10 cellular contexts compared by ENCODE assay signal in genomic region chr7:2759736-2760097, GRCh38.
A peak's percentile ranks its signal among the peaks of the same experiment; 100 is the strongest.
DNase-seq lines count a peak whose midpoint lies in the region; TF ChIP-seq lines count a peak whose summit lies in the region.
"Had no signal": no experiment of that assay in that cellular context is flagged by ENCODE, and none has a peak within 500 bp of the region (broad histone marks: within the 10 kb centered on the region; RNA-seq: fewer than 3 reads in every experiment).

No MANE protein-coding gene starts in this region.

- no peak for TF ChIP-seq CTCF in endodermal cell (conservative IDR thresholded peaks at IDR 0.05)

- peak overlapping the region; percentile 12 for H2BK12ac ChIP-seq in trophoblast cell (ENCODE audit: low read length)

- H3K79me2 ChIP-seq in trophoblast cell (ENCODE audit: control insufficient read depth, insufficient read depth, low read length, poor library complexity) = peaks cover 27% of the 10 kb centered on the region

- H3K23ac ChIP-seq in trophoblast cell (ENCODE audit: low read length) = no peak overlapping the region

- no peaks in the 10 kb centered on the region for H3K27me3 Mint-ChIP-seq in endodermal cell (ENCODE audit: insufficient read depth)

- no peak overlapping the region for H3K4me2 ChIP-seq in trophoblast cell (ENCODE audit: low read length)

- no peak overlapping the region for H3K4me3 Mint-ChIP-seq in endodermal cell

- H3K9me3 ChIP-seq in endodermal cell (ENCODE audit: control insufficient read depth, low read length) (no peaks in the 10 kb centered on the region), trophoblast cell (ENCODE audit: insufficient read depth, low read depth, low read length) (no peaks in the 10 kb centered on the region)

- DNase-seq in COLO668 (lab: John Stamatoyannopoulos, UW; ENCODE audit: unreplicated experiment) = peak; percentile 87
- peak; percentile 43 for DNase-seq in NCI-H2107 treated with DMSO at 0.1 percent for 48 hours (lab: John Stamatoyannopoulos, UW; ENCODE audit: unreplicated experiment)
- DNase-seq in endodermal cell = no peak
- DNase-seq in trophoblast cell = no peak
- no peak for DNase-seq in DMS79 (lab: John Stamatoyannopoulos, UW)
- DNase-seq in T1000 (lab: John Stamatoyannopoulos, UW) = no peak
- no peak for DNase-seq in glomerular visceral epithelial cell (ENCODE audit: extremely low spot score)
- no peak for DNase-seq in HT-29 (ENCODE audit: low spot score)
- DNase-seq: activated CD4-positive, CD25-positive, alpha-beta regulatory T cell; MM.1S had no signal

- H3K4me1 ChIP-seq in endodermal cell (ENCODE audit: control insufficient read depth, insufficient read depth, low read length) (no peaks in the 10 kb centered on the region), trophoblast cell (ENCODE audit: control insufficient read depth in 1 of 2, insufficient read depth in 2 of 2, low read length in 2 of 2) (peaks cover 55 to 62% of the 10 kb centered on the region in 2 experiments)

- peak overlapping the region; percentile 29 for H3K14ac ChIP-seq in trophoblast cell (ENCODE audit: low read length)

- no peak overlapping the region for H4K12ac ChIP-seq in trophoblast cell (ENCODE audit: low read depth, low read length)

- H2AFZ ChIP-seq in trophoblast cell (ENCODE audit: insufficient read depth, low read length, poor library complexity) = no peak overlapping the region

- H3K4me3 ChIP-seq in endodermal cell (ENCODE audit: low read length) (no peak overlapping the region), trophoblast cell (ENCODE audit: low read depth, low read length) (no peak overlapping the region)

- peaks cover 44% of the 10 kb centered on the region for H3K36me3 Mint-ChIP-seq in endodermal cell (ENCODE audit: low read depth)

- H3K4me1 Mint-ChIP-seq in endodermal cell = peaks cover 14% of the 10 kb centered on the region

- peaks cover 60% of the 10 kb centered on the region for H3K79me1 ChIP-seq in trophoblast cell (ENCODE audit: low read length)

- peak overlapping the region; percentile 50 for H3K4ac ChIP-seq in trophoblast cell (ENCODE audit: low read depth, low read length)

- H3K27me3 ChIP-seq in endodermal cell (ENCODE audit: control insufficient read depth, insufficient read depth, low read length, poor library complexity, severe bottlenecking) (no peaks in the 10 kb centered on the region), trophoblast cell (ENCODE audit: insufficient read depth, low read length) (no peaks in the 10 kb centered on the region)

- peak overlapping the region; percentile 7 for H2BK5ac ChIP-seq in trophoblast cell (ENCODE audit: low read depth, low read length, poor library complexity)

- 88 to 94% methylated on average over 7 to 8 of the region's 8 CpGs for WGBS in endodermal cell (ENCODE audit: insufficient coverage in 1 of 2, insufficient read length in 1 of 2), 2 experiments
- no CpG with 5 or more reads among the region's 8 CpGs for WGBS in trophoblast cell (ENCODE audit: extremely low coverage, insufficient coverage, insufficient read length)

- peak overlapping the region; percentile 87 for H4K91ac ChIP-seq in trophoblast cell (ENCODE audit: low read depth, low read length)

- H4K8ac ChIP-seq in trophoblast cell (ENCODE audit: low read depth, low read length) = peak overlapping the region; percentile 3

- no peak overlapping the region for H3K27ac Mint-ChIP-seq in endodermal cell

- no peak overlapping the region for H3K9ac ChIP-seq in endodermal cell (ENCODE audit: extremely low read depth, low read length, poor library complexity, severe bottlenecking)
- no peak overlapping the region for H3K9ac ChIP-seq in trophoblast cell (ENCODE audit: low read length)

- peak overlapping the region; percentile 67 for H2AK5ac ChIP-seq in trophoblast cell (ENCODE audit: low read length)

- H3K18ac ChIP-seq in trophoblast cell (ENCODE audit: low read length) = peak overlapping the region; percentile 53

- H3K9me3 Mint-ChIP-seq in endodermal cell = no peaks in the 10 kb centered on the region

- H3K27ac ChIP-seq in endodermal cell (ENCODE audit: low read depth, low read length) (peak overlapping the region; percentile 61), trophoblast cell (ENCODE audit: low read depth, low read length) (peak overlapping the region; percentile 80)

- peaks cover 18% of the 10 kb centered on the region for H3K36me3 ChIP-seq in endodermal cell (ENCODE audit: control insufficient read depth, insufficient read depth, low read length)
- peaks cover 22% of the 10 kb centered on the region in 2 experiments for H3K36me3 ChIP-seq in trophoblast cell (ENCODE audit: control insufficient read depth in 1 of 2, insufficient read depth in 2 of 2, low read length in 2 of 2)

- H2BK120ac ChIP-seq in trophoblast cell (ENCODE audit: insufficient read depth, low read length, poor library complexity) = peak overlapping the region; percentile 56

Comparison
In these comparisons a context has a peak if more than half of its experiments do, and no peak if none do; other contexts are left out.
1. DNase-seq: peak in COLO668 (single experiment) and NCI-H2107 treated with DMSO at 0.1 percent for 48 hours (single experiment); none in endodermal cell (single experiment), trophoblast cell (0 of 2), DMS79 (single experiment), T1000 (single experiment), glomerular visceral epithelial cell (single experiment) and HT-29 (single experiment).